8 cellular contexts compared by ENCODE assay signal in genomic region chr1:151347523-151348246, GRCh38. TPM values are rescaled to one million over a fixed set of nuclear protein-coding genes. Genes with fewer than 3 reads are reported as not detected.
DNase-seq lines count a peak whose midpoint lies in the region; TF ChIP-seq lines count a peak whose summit lies in the region.

No MANE protein-coding gene starts in this region.

- H3K9me3 ChIP-seq in colonic mucosa (no peaks in the 10 kb centered on the region), neural progenitor cell (ENCODE audit: low read depth) (no peaks in the 10 kb centered on the region)

- peaks cover 22% of the 10 kb centered on the region for H3K79me2 ChIP-seq in neural progenitor cell (ENCODE audit: low read depth)

- H3K27ac Mint-ChIP-seq in neural progenitor cell, result peak overlapping the region; percentile 99

- H3K4me3 ChIP-seq in Jurkat, Clone E6-1 (ENCODE audit: low read length), result peak overlapping the region; percentile 80
- H3K4me3 ChIP-seq in colonic mucosa, result peak overlapping the region; percentile 49
- H3K4me3 ChIP-seq in neural progenitor cell, result peak overlapping the region; percentile 45

- H3K4me1 Mint-ChIP-seq in neural progenitor cell, result peaks cover 31% of the 10 kb centered on the region

- H3K36me3 ChIP-seq in colonic mucosa (no peaks in the 10 kb centered on the region), neural progenitor cell (peaks cover 5% of the 10 kb centered on the region)

- no peaks in the 10 kb centered on the region for H3K27me3 Mint-ChIP-seq in neural progenitor cell (ENCODE audit: insufficient read depth, low read depth)

- H3K36me3 Mint-ChIP-seq in neural progenitor cell, result peaks cover 21% of the 10 kb centered on the region

- no peak for TF ChIP-seq CTCF in colonic mucosa (IDR thresholded peaks at IDR 0.05)
- no peak for TF ChIP-seq CTCF in neural progenitor cell (IDR thresholded peaks at IDR 0.05)
- no peak for TF ChIP-seq CTCF in GM20000 (IDR thresholded peaks at IDR 0.05; ENCODE audit: extremely low read depth, missing control alignments)

- intact Hi-C loops in colonic mucosa (cut with DNase I), result no loop called here

- peak overlapping the region; percentile 75 for H3K4me2 ChIP-seq in neural progenitor cell

- H3K4me3 Mint-ChIP-seq in neural progenitor cell, result peak overlapping the region; percentile 95

- H3K4me1 ChIP-seq in colonic mucosa, result peaks cover 5% of the 10 kb centered on the region
- H3K4me1 ChIP-seq in neural progenitor cell, result peaks cover 17% of the 10 kb centered on the region

- H3K27ac ChIP-seq in colonic mucosa, result peak overlapping the region; percentile 89
- H3K27ac ChIP-seq in neural progenitor cell, result peak overlapping the region; percentile 45

- H4K20me1 ChIP-seq in neural progenitor cell (ENCODE audit: low read depth), result no peaks in the 10 kb centered on the region

- peaks cover 21% of the 10 kb centered on the region for H3F3A ChIP-seq in neural progenitor cell (ENCODE audit: low read depth)

- H3K27me3 ChIP-seq in colonic mucosa (no peaks in the 10 kb centered on the region), neural progenitor cell (no peaks in the 10 kb centered on the region)

- H3K9me3 Mint-ChIP-seq in neural progenitor cell, result peaks cover 13% of the 10 kb centered on the region

- peak overlapping the region; percentile 77 for H2AFZ ChIP-seq in neural progenitor cell (replicated peaks)

- H3K9ac ChIP-seq in colonic mucosa (ENCODE audit: low read depth in 2 of 2, low read length in 2 of 2) (peak overlapping the region in 1 of 2 donors; percentile 59), neural progenitor cell (no peak overlapping the region)

- DNase-seq in EH (ENCODE audit: low read depth) (peak; percentile 23), colonic mucosa (no peak), neural progenitor cell (ENCODE audit: low spot score) (no peak), NOMO-1 (lab: John Stamatoyannopoulos, UW; ENCODE audit: unreplicated experiment in 2 of 2) (no peak), NCI-H128 (lab: John Stamatoyannopoulos, UW; ENCODE audit: unreplicated experiment) (no peak), GM20000 (ENCODE audit: low spot score) (no peak), NCI-H2029 (lab: John Stamatoyannopoulos, UW) (no peak)
- peak; percentile 10 for DNase-seq in Jurkat, Clone E6-1 (ENCODE audit: low read depth, low spot score)

RNA-seq across cellular contexts. Expression of gene RFX5, which starts 0.6 kb away (rescaled TPM):
- polyA plus RNA-seq in Jurkat, Clone E6-1 (2012; ENCODE audit: insufficient read depth, insufficient read length), result 104 TPM
- total RNA-seq in colonic mucosa, result 10 to 100 TPM; 28.6 to 44.1 TPM
- total RNA-seq in neural progenitor cell (ENCODE audit: low replicate concordance), result 87.5 and 108 TPM in 2 replicates

RNA-seq across cellular contexts. Expression of gene PI4KB, which starts 20.5 kb away (rescaled TPM):
- 45.5 TPM for polyA plus RNA-seq in Jurkat, Clone E6-1 (2012; ENCODE audit: insufficient read depth, insufficient read length)
- total RNA-seq in colonic mucosa (10 to 100 TPM; 47.2 to 53.5 TPM), neural progenitor cell (ENCODE audit: low replicate concordance) (19.0 and 33.5 TPM in 2 replicates)

RNA-seq across cellular contexts. Expression of gene SELENBP1, which starts 24.8 kb away (rescaled TPM):
- polyA plus RNA-seq in Jurkat, Clone E6-1 (2012; ENCODE audit: insufficient read depth, insufficient read length), result not detected
- 100 to 1,000 TPM; 744 to 902 TPM for total RNA-seq in colonic mucosa
- 38.5 and 63.2 TPM in 2 replicates for total RNA-seq in neural progenitor cell (ENCODE audit: low replicate concordance)

RNA-seq across cellular contexts. Expression of gene PSMB4, which starts 51.7 kb away (rescaled TPM):
- 478 TPM for polyA plus RNA-seq in Jurkat, Clone E6-1 (2012; ENCODE audit: insufficient read depth, insufficient read length)
- total RNA-seq in colonic mucosa, result 100 to 1,000 TPM; 179 to 273 TPM
- 267 and 321 TPM in 2 replicates for total RNA-seq in neural progenitor cell (ENCODE audit: low replicate concordance)

Comparison
In these comparisons a context has a peak if more than half of its experiments do, and no peak if none do; other contexts are left out.
1. DNase-seq: peak in EH (single experiment) and Jurkat, Clone E6-1 (single experiment); none in colonic mucosa (single experiment), neural progenitor cell (single experiment), NOMO-1 (0 of 2), NCI-H128 (single experiment), GM20000 (single experiment) and NCI-H2029 (single experiment).
2. RNA of gene SELENBP1, which starts 24.8 kb away (total RNA-seq): 744 to 902 TPM in colonic mucosa; 38.5 to 63.2 TPM in neural progenitor cell; every median in the first group is over 10 times any median in the second.
3. Peak in every context shown above with its lines, with median percentiles within 50 percentile points of each other: H3K4me3 ChIP-seq.